8 cellular contexts compared by ENCODE assay signal in the genomic region with DNA sequence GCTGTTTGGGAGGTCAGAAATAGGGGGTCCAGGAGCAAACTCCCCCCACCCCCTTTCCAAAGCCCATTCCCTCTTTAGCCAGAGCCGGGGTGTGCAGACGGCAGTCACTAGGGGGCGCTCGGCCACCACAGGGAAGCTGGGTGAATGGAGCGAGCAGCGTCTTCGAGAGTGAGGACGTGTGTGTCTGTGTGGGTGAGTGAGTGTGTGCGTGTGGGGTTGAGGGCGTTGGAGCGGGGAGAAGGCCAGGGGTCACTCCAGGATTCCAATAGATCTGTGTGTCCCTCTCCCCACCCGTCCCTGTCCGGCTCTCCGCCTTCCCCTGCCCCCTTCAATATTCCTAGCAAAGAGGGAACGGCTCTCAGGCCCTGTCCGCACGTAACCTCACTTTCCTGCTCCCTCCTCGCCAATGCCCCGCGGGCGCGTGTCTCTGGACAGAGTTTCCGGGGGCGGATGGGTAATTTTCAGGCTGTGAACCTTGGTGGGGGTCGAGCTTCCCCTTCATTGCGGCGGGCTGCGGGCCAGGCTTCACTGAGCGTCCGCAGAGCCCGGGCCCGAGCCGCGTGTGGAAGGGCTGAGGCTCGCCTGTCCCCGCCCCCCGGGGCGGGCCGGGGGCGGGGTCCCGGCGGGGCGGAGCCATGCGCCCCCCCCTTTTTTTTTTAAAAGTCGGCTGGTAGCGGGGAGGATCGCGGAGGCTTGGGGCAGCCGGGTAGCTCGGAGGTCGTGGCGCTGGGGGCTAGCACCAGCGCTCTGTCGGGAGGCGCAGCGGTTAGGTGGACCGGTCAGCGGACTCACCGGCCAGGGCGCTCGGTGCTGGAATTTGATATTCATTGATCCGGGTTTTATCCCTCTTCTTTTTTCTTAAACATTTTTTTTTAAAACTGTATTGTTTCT. TPM values are rescaled to one million over a fixed set of nuclear protein-coding genes. Genes with fewer than 3 reads are reported as not detected.
A peak's percentile ranks its signal among the peaks of the same experiment; 100 is the strongest.
DNase-seq lines count a peak whose midpoint lies in the region; TF ChIP-seq lines count a peak whose summit lies in the region.

A gene (plus strand): TSS at position 686 of the 891 bp plus-strand sequence.

- peak within 1 kb of the TSS; percentile 87 to 98 for H3K4me3 Mint-ChIP-seq in H9

- H3K27me3 ChIP-seq in H9 (ENCODE audit: insufficient read depth, low read length), result no peaks in the 10 kb centered on the region
- H3K27me3 ChIP-seq in MM.1S (replicated peaks; ENCODE audit: insufficient read depth, low read length), result no peaks in the 10 kb centered on the region
- no peaks in the 10 kb centered on the region; the same call in 1 of the 2 replicates for H3K27me3 ChIP-seq in SJSA1 (replicated peaks)
- H3K27me3 ChIP-seq in neutrophil, result peaks cover 41% of the 10 kb centered on the region

- H2BK12ac ChIP-seq in H9 (ENCODE audit: insufficient read length, low read depth, low read length), result no peak within 1 kb of the TSS

- H4K20me1 ChIP-seq in H9 (ENCODE audit: control insufficient read depth, insufficient read depth, insufficient read length) (no peaks in the 10 kb centered on the region), MM.1S (ENCODE audit: insufficient read depth, low read length) (no peaks in the 10 kb centered on the region)

- H3K23ac ChIP-seq in H9 (ENCODE audit: insufficient read length, low read depth, low read length), result no peak within 1 kb of the TSS

- no peak within 1 kb of the TSS for H2BK20ac ChIP-seq in H9 (ENCODE audit: low read depth, low read length, poor library complexity, severe bottlenecking)

- H3K79me2 ChIP-seq in H9 (ENCODE audit: insufficient read depth, low read length), result peaks cover 3% of the 10 kb centered on the region; the same call in 1 of the 2 replicates
- peaks cover 47% of the 10 kb centered on the region for H3K79me2 ChIP-seq in MM.1S (ENCODE audit: low read length)

- peaks cover 10% of the 10 kb centered on the region for H3K27me3 Mint-ChIP-seq in H9 (ENCODE audit: low read depth)

- H3K23me2 ChIP-seq in H9 (ENCODE audit: insufficient read length, low read depth, low read length, poor library complexity, severe bottlenecking), result peaks cover 19% of the 10 kb centered on the region

- no peak within 1 kb of the TSS for H3K4ac ChIP-seq in H9 (ENCODE audit: low read depth, low read length)

- no peak within 1 kb of the TSS for H4K8ac ChIP-seq in H9 (replicated peaks; ENCODE audit: insufficient read length, low read depth, low read length)

- H4K5ac ChIP-seq in H9 (ENCODE audit: insufficient read length, low read depth, low read length), result no peak within 1 kb of the TSS

- H3K27ac Mint-ChIP-seq in H9, result peak within 1 kb of the TSS; percentile 77 to 88 (median 84); a peak in 6 of 7 replicates

- H2AFZ ChIP-seq in H9 (ENCODE audit: low read length) (no peak within 1 kb of the TSS), MM.1S (ENCODE audit: low read length) (peak within 1 kb of the TSS; percentile 91)

- peak within 1 kb of the TSS; percentile 93 for H3K4me2 ChIP-seq in H9 (ENCODE audit: insufficient read depth, insufficient read length, low read length)
- peak within 1 kb of the TSS; percentile 99 for H3K4me2 ChIP-seq in MM.1S (ENCODE audit: low read depth, low read length)

- H3K9me3 ChIP-seq in H9 (ENCODE audit: control insufficient read depth, low read depth, low read length) (no peaks in the 10 kb centered on the region), MM.1S (replicated peaks; ENCODE audit: insufficient read depth, low read length) (no peaks in the 10 kb centered on the region), SJSA1 (replicated peaks) (no peaks in the 10 kb centered on the region), neutrophil (no peaks in the 10 kb centered on the region)

- no peak within 1 kb of the TSS for H2BK5ac ChIP-seq in H9 (ENCODE audit: insufficient read length, low read length)

- H3T11ph ChIP-seq in H9 (ENCODE audit: low read length), result no peak within 1 kb of the TSS

- TF ChIP-seq CTCF in H9 (conservative IDR thresholded peaks at IDR 0.05) (peak; percentile 99), MM.1S (IDR thresholded peaks at IDR 0.05; ENCODE audit: low read length) (peak; percentile 96), neutrophil (IDR thresholded peaks at IDR 0.05) (peak; percentile 92)

- H2BK15ac ChIP-seq in H9 (ENCODE audit: low read depth, low read length), result no peak within 1 kb of the TSS

- peak within 1 kb of the TSS; percentile 92 for H3K14ac ChIP-seq in H9 (ENCODE audit: insufficient read depth, low read length)

- H3K4me1 ChIP-seq in H9 (ENCODE audit: insufficient read depth, low read length), result peaks cover 10% of the 10 kb centered on the region; the same call in 1 of the 2 replicates
- H3K4me1 ChIP-seq in MM.1S (ENCODE audit: low read length), result peaks cover 13% of the 10 kb centered on the region
- peaks cover 48% of the 10 kb centered on the region for H3K4me1 ChIP-seq in SJSA1 (replicated peaks)
- H3K4me1 ChIP-seq in neutrophil (ENCODE audit: control insufficient read depth in 1 of 2, insufficient read depth in 1 of 2, low read depth in 1 of 2, low read length in 1 of 2), result peaks cover 35 to 51% of the 10 kb centered on the region in 2 experiments

- no peak within 1 kb of the TSS for H2BK120ac ChIP-seq in H9 (ENCODE audit: low read depth, low read length, poor library complexity, severe bottlenecking)

- peaks cover 18% of the 10 kb centered on the region for H3F3A ChIP-seq in MM.1S (ENCODE audit: insufficient read depth, low read length)

- H3K9ac ChIP-seq in H9 (ENCODE audit: extremely low read depth, insufficient read length, low read length) (peak within 1 kb of the TSS; percentile 72), MM.1S (ENCODE audit: low read length) (peak within 1 kb of the TSS; percentile 100)

- H3K36me3 ChIP-seq in MM.1S (replicated peaks; ENCODE audit: insufficient read depth, low read length) (no peaks in the 10 kb centered on the region), SJSA1 (peaks cover 46% of the 10 kb centered on the region), neutrophil (no peaks in the 10 kb centered on the region)

- H3K79me1 ChIP-seq in H9 (ENCODE audit: insufficient read depth, low read depth, low read length, poor library complexity, severe bottlenecking), result no peaks in the 10 kb centered on the region

- no CpG with 5 or more reads among the region's 62 CpGs for WGBS in H9 (ENCODE audit: extremely low coverage, insufficient read length, low lambda C conversion rate)

- H3K4me3 ChIP-seq in MM.1S (ENCODE audit: low read length) (peak within 1 kb of the TSS; percentile 73), SJSA1 (peak within 1 kb of the TSS; percentile 84), neutrophil (ENCODE audit: low read depth in 1 of 2, low read length in 1 of 2) (peak within 1 kb of the TSS; percentile 91 to 93)

- H3K9me2 ChIP-seq in MM.1S (replicated peaks; ENCODE audit: insufficient read depth, low read length), result no peaks in the 10 kb centered on the region

- no peak within 1 kb of the TSS for H2AK5ac ChIP-seq in H9 (ENCODE audit: insufficient read length, low read length)

- H3K36me3 Mint-ChIP-seq in H9 (ENCODE audit: insufficient read depth in 1 of 3, low read depth in 3 of 3), result peaks cover 0 to 3% (median 0%) of the 10 kb centered on the region in 3 experiments; a peak in 1 of 7 replicates

- H4K91ac ChIP-seq in H9 (ENCODE audit: insufficient read length, low read depth, low read length), result no peak within 1 kb of the TSS

- no peaks in the 10 kb centered on the region; a peak in 1 of 5 replicates for H3K9me3 Mint-ChIP-seq in H9

- peak within 1 kb of the TSS; percentile 4 for H3K18ac ChIP-seq in H9 (ENCODE audit: insufficient read length, low read depth, low read length)

- peaks cover 51 to 64% of the 10 kb centered on the region in 2 experiments for H3K4me1 Mint-ChIP-seq in H9

- H3K27ac ChIP-seq in H9 (ENCODE audit: insufficient read length, low read depth, low read length) (no peak within 1 kb of the TSS), MM.1S (ENCODE audit: low read length) (peak within 1 kb of the TSS; percentile 92), SJSA1 (peak within 1 kb of the TSS; percentile 42; the same call in 1 of the 2 replicates), neutrophil (peak within 1 kb of the TSS; percentile 93)

- DNase-seq in GDM1 (lab: John Stamatoyannopoulos, UW), result peak; percentile 74
- DNase-seq in H9, result peak; percentile 88
- DNase-seq in MM.1S, result peak; percentile 84
- peak; percentile 89 to 97 for DNase-seq in SJSA1 (ENCODE audit: low read depth in 1 of 2, low spot score in 2 of 2)
- DNase-seq in activated naive CD4-positive, alpha-beta T cell (lab: John Stamatoyannopoulos, UW), result peak; percentile 75 to 89 (median 87)
- DNase-seq in foreskin melanocyte, result peak; percentile 77
- peak; percentile 90 for DNase-seq in superior temporal gyrus (ENCODE audit: extremely low spot score)

- H3K56ac ChIP-seq in H9 (ENCODE audit: insufficient read length, low read depth, low read length), result no peak within 1 kb of the TSS

RNA-seq across cellular contexts. Expression of the gene that starts here (rescaled TPM):
- total RNA-seq in H9 (2021), result 46.1 and 47.9 TPM in 2 replicates
- 61.0 and 80.2 TPM in 2 replicates for total RNA-seq in SJSA1 (2014; rRNA removed; shearing (Covaris generic))
